Comparison of ENCODE assay signal across 15 cellular contexts in genomic region chr11:79308429-79308828, GRCh38.
DNase-seq lines count a peak whose midpoint lies in the region; TF ChIP-seq lines count a peak whose summit lies in the region.
"Had no signal": no experiment of that assay in that cellular context is flagged by ENCODE, and none has a peak within 500 bp of the region (broad histone marks: within the 10 kb centered on the region; RNA-seq: fewer than 3 reads in every experiment).

No MANE protein-coding gene starts in this region.

- H3K23ac ChIP-seq in trophoblast cell (ENCODE audit: low read length), result peak overlapping the region; percentile 13

- no peaks in the 10 kb centered on the region for H3K79me2 ChIP-seq in trophoblast cell (ENCODE audit: control insufficient read depth, insufficient read depth, low read length, poor library complexity)

- DNase-seq in NCI-H69 (lab: John Stamatoyannopoulos, UW) (peak; percentile 59), trophoblast cell (no peak), NCI-H2227 treated with DMSO at 0.1 percent for 48 hours (lab: John Stamatoyannopoulos, UW) (no peak), adrenal gland (no peak)
- DNase-seq: ACHN; BE2C; CD4-positive, alpha-beta memory T cell; DMS153; DMS79; GDM1; HCEC 1CT; IMR-90 had no signal

- H3K27me3 ChIP-seq in BLaER1 (no peaks in the 10 kb centered on the region), trophoblast cell (ENCODE audit: insufficient read depth, low read length) (no peaks in the 10 kb centered on the region), adrenal gland (no peaks in the 10 kb centered on the region)
- H3K27me3 ChIP-seq in BLaER1 treated with 17β-estradiol and CSF1 and Interleukin-3, amounts not matched to agents 10 nM and 100 nM, result no peaks in the 10 kb centered on the region
- H3K27me3 ChIP-seq: BE2C had no signal

- H3K4me1 ChIP-seq in BLaER1 (peaks cover 98% of the 10 kb centered on the region), trophoblast cell (ENCODE audit: control insufficient read depth in 1 of 2, insufficient read depth in 2 of 2, low read length in 2 of 2) (no peaks in the 10 kb centered on the region), adrenal gland (replicated peaks in 1 of 2) (no peaks in the 10 kb centered on the region)
- peaks cover 40 to 100% (median 83%) of the 10 kb centered on the region in 10 experiments for H3K4me1 ChIP-seq in BLaER1 treated with 17β-estradiol and CSF1 and Interleukin-3, amounts not matched to agents 10 nM and 100 nM
- H3K4me1 ChIP-seq: BE2C had no signal

- H4K12ac ChIP-seq in trophoblast cell (ENCODE audit: low read depth, low read length), result no peak overlapping the region

- no peak for TF ChIP-seq CTCF in adrenal gland (IDR thresholded peaks at IDR 0.05)

- H4K8ac ChIP-seq in trophoblast cell (ENCODE audit: low read depth, low read length), result no peak overlapping the region

- intact Hi-C loops in adrenal gland (cut with DNase I), result no loop called here

- H3K79me1 ChIP-seq in trophoblast cell (ENCODE audit: low read length), result no peaks in the 10 kb centered on the region

- no peak overlapping the region for H2AK5ac ChIP-seq in trophoblast cell (ENCODE audit: low read length)

- no peak overlapping the region for H3K4me3 ChIP-seq in BLaER1
- no peak overlapping the region for H3K4me3 ChIP-seq in BLaER1 treated with 17β-estradiol and CSF1 and Interleukin-3, amounts not matched to agents 10 nM and 100 nM
- no peak overlapping the region for H3K4me3 ChIP-seq in trophoblast cell (ENCODE audit: low read depth, low read length)
- no peak overlapping the region for H3K4me3 ChIP-seq in adrenal gland
- H3K4me3 ChIP-seq: GM23338 had no signal

- H3K36me3 ChIP-seq in BLaER1 (0 out of 2 replicates have a peak, but pooled peaks cover 3% of the 10 kb centered on the region), trophoblast cell (ENCODE audit: control insufficient read depth in 1 of 2, insufficient read depth in 2 of 2, low read length in 2 of 2) (no peaks in the 10 kb centered on the region), adrenal gland (replicated peaks in 1 of 2) (no peaks in the 10 kb centered on the region)
- H3K36me3 ChIP-seq in BLaER1 treated with 17β-estradiol and CSF1 and Interleukin-3, amounts not matched to agents 10 nM and 100 nM, result no peaks in the 10 kb centered on the region
- H3K36me3 ChIP-seq: BE2C had no signal

- H2BK12ac ChIP-seq in trophoblast cell (ENCODE audit: low read length), result no peak overlapping the region

- H3K14ac ChIP-seq in trophoblast cell (ENCODE audit: low read length), result no peak overlapping the region

- no peak for TF ChIP-seq POLR2A in adrenal gland (IDR thresholded peaks at IDR 0.05)

- H2BK120ac ChIP-seq in trophoblast cell (ENCODE audit: insufficient read depth, low read length, poor library complexity), result no peak overlapping the region

- H3K27ac ChIP-seq in BLaER1, result peak overlapping the region; percentile 92
- H3K27ac ChIP-seq in BLaER1 treated with 17β-estradiol and CSF1 and Interleukin-3, amounts not matched to agents 10 nM and 100 nM, result peak overlapping the region in 3 of 11 experiments; percentile 56 to 71 (median 58); a peak in 5 of 22 replicates
- H3K27ac ChIP-seq in trophoblast cell (ENCODE audit: low read depth, low read length), result no peak overlapping the region
- H3K27ac ChIP-seq in adrenal gland, result no peak overlapping the region

- WGBS in trophoblast cell (ENCODE audit: extremely low coverage, insufficient coverage, insufficient read length), result no CpG with 5 or more reads among the region's 4 CpGs
- 81 to 100% (median 88%) methylated on average over 1 to 4 of the region's 4 CpGs for WGBS in adrenal gland, 4 donors

- no peak overlapping the region for H2AFZ ChIP-seq in trophoblast cell (ENCODE audit: insufficient read depth, low read length, poor library complexity)
- H2AFZ ChIP-seq: GM23338 had no signal

- H3K9me3 ChIP-seq in BLaER1 (peaks cover 7% of the 10 kb centered on the region; the same call in 1 of the 2 replicates), trophoblast cell (ENCODE audit: insufficient read depth, low read depth, low read length) (peaks cover 2% of the 10 kb centered on the region), adrenal gland (replicated peaks in 1 of 3) (no peaks in the 10 kb centered on the region)
- peaks cover 0 to 12% (median 7%) of the 10 kb centered on the region in 11 experiments; a peak in 11 of 22 replicates for H3K9me3 ChIP-seq in BLaER1 treated with 17β-estradiol and CSF1 and Interleukin-3, amounts not matched to agents 10 nM and 100 nM (replicated peaks in 1 of 11)
- H3K9me3 ChIP-seq: BE2C had no signal

- H2BK5ac ChIP-seq in trophoblast cell (ENCODE audit: low read depth, low read length, poor library complexity), result no peak overlapping the region

- H3K4ac ChIP-seq in trophoblast cell (ENCODE audit: low read depth, low read length), result no peak overlapping the region

- peak overlapping the region; percentile 61; the same call in 1 of the 2 replicates for H3K9ac ChIP-seq in BLaER1
- no peak overlapping the region; a peak in 1 of 22 replicates for H3K9ac ChIP-seq in BLaER1 treated with 17β-estradiol and CSF1 and Interleukin-3, amounts not matched to agents 10 nM and 100 nM
- no peak overlapping the region for H3K9ac ChIP-seq in trophoblast cell (ENCODE audit: low read length)

- no peak overlapping the region for H3K18ac ChIP-seq in trophoblast cell (ENCODE audit: low read length)

- H4K91ac ChIP-seq in trophoblast cell (ENCODE audit: low read depth, low read length), result no peak overlapping the region

- H3K4me2 ChIP-seq in BLaER1, result peak overlapping the region; percentile 69
- peak overlapping the region in 10 of 11 experiments; percentile 24 to 87 (median 67); a peak in 18 of 22 replicates for H3K4me2 ChIP-seq in BLaER1 treated with 17β-estradiol and CSF1 and Interleukin-3, amounts not matched to agents 10 nM and 100 nM
- no peak overlapping the region for H3K4me2 ChIP-seq in trophoblast cell (ENCODE audit: low read length)
- H3K4me2 ChIP-seq: GM23338 had no signal

- H4K20me1 ChIP-seq in BLaER1, result no peaks in the 10 kb centered on the region
- H4K20me1 ChIP-seq in BLaER1 treated with 17β-estradiol and CSF1 and Interleukin-3, amounts not matched to agents 10 nM and 100 nM, result no peaks in the 10 kb centered on the region
